8 cellular contexts compared by ENCODE assay signal in genomic region chr6:106510090-106510970, GRCh38.
DNase-seq lines count a peak whose midpoint lies in the region; ATAC-seq and TF ChIP-seq lines count a peak whose summit lies in the region.

No MANE protein-coding gene starts in this region.

- DNase-seq in EL (peak; percentile 51), HAP-1 (ENCODE audit: low spot score in 2 of 2) (peak; percentile 38 to 80), NCI-H146 treated with DMSO at 0.1 percent for 48 hours (lab: John Stamatoyannopoulos, UW; ENCODE audit: unreplicated experiment) (peak; percentile 36), dorsolateral prefrontal cortex (peak in 1 of 10 donors; percentile 49), mesendoderm (peak; percentile 53), putamen (ENCODE audit: low spot score) (no peak)
- peak; percentile 83 for DNase-seq in activated CD4-positive, alpha-beta T cell treated with anti-CD3 and anti-CD28 coated beads for 36 hours
- peak; percentile 47 to 83 for DNase-seq in stimulated activated effector memory CD8-positive, alpha-beta T cell treated with anti-CD3 and anti-CD28 coated beads, Interleukin-12 subunit alpha, Interleukin-12 subunit beta, amount 100 ng/mL, for 72 hours (ENCODE audit: low spot score in 2 of 2)

- peak overlapping the region; percentile 75 for H3K27ac Mint-ChIP-seq in activated CD4-positive, alpha-beta T cell treated with anti-CD3 and anti-CD28 coated beads for 36 hours
- H3K27ac Mint-ChIP-seq in stimulated activated effector memory CD8-positive, alpha-beta T cell treated with anti-CD3 and anti-CD28 coated beads, Interleukin-12 subunit alpha, Interleukin-12 subunit beta, amount 100 ng/mL, for 72 hours = peak overlapping the region; percentile 87

- TF ChIP-seq CTCF in dorsolateral prefrontal cortex (IDR thresholded peaks at IDR 0.05 in 54 of 56, conservative IDR thresholded peaks at IDR 0.05 in 2 of 56; ENCODE audit: low read depth in 1 of 56, partially characterized antibody in 56 of 56) = no peak

- H2AK5ac ChIP-seq in mesendoderm (ENCODE audit: low read length) = no peak overlapping the region

- peak overlapping the region; percentile 87 for H3K4me3 Mint-ChIP-seq in activated CD4-positive, alpha-beta T cell treated with anti-CD3 and anti-CD28 coated beads for 36 hours
- H3K4me3 Mint-ChIP-seq in stimulated activated effector memory CD8-positive, alpha-beta T cell treated with anti-CD3 and anti-CD28 coated beads, Interleukin-12 subunit alpha, Interleukin-12 subunit beta, amount 100 ng/mL, for 72 hours = peak overlapping the region; percentile 76

- POLR2A ChIA-PET in activated CD4-positive, alpha-beta T cell treated with anti-CD3 and anti-CD28 coated beads for 36 hours (lab: Charles Lee) = interaction anchor here (3.1 kb wide), 1 partner anchor 10 kb away, joined by 29 read pairs; no protein-coding TSS in a partner anchor

- H3K4me1 Mint-ChIP-seq in activated CD4-positive, alpha-beta T cell treated with anti-CD3 and anti-CD28 coated beads for 36 hours = peaks cover 36% of the 10 kb centered on the region
- peaks cover 30% of the 10 kb centered on the region for H3K4me1 Mint-ChIP-seq in stimulated activated effector memory CD8-positive, alpha-beta T cell treated with anti-CD3 and anti-CD28 coated beads, Interleukin-12 subunit alpha, Interleukin-12 subunit beta, amount 100 ng/mL, for 72 hours

- H3K9ac ChIP-seq in mesendoderm (ENCODE audit: low read length) = peak overlapping the region; percentile 51

- H2BK5ac ChIP-seq in mesendoderm (ENCODE audit: low read length) = no peak overlapping the region

- H3K36me3 ChIP-seq in HAP-1 (replicated peaks) (no peaks in the 10 kb centered on the region), mesendoderm (ENCODE audit: control insufficient read depth, insufficient read depth, low read length) (no peaks in the 10 kb centered on the region)

- no peak overlapping the region for H4K8ac ChIP-seq in mesendoderm (ENCODE audit: low read depth, low read length)

- peak; percentile 57 for ATAC-seq in activated CD4-positive, alpha-beta T cell treated with anti-CD3 and anti-CD28 coated beads for 36 hours
- ATAC-seq in stimulated activated effector memory CD8-positive, alpha-beta T cell treated with anti-CD3 and anti-CD28 coated beads, Interleukin-12 subunit alpha, Interleukin-12 subunit beta, amount 100 ng/mL, for 72 hours = peak; percentile 59

- H3K27ac ChIP-seq in dorsolateral prefrontal cortex (no peak overlapping the region), mesendoderm (ENCODE audit: low read depth, low read length) (no peak overlapping the region)

- H3K18ac ChIP-seq in mesendoderm (ENCODE audit: low read length) = no peak overlapping the region

- H3K79me1 ChIP-seq in mesendoderm (ENCODE audit: low read length) = no peaks in the 10 kb centered on the region

- H2BK15ac ChIP-seq in mesendoderm (replicated peaks; ENCODE audit: low read depth) = no peak overlapping the region

- no peak overlapping the region for H2BK120ac ChIP-seq in mesendoderm (ENCODE audit: low read depth, low read length)

- peaks cover 5% of the 10 kb centered on the region for H3K27me3 Mint-ChIP-seq in activated CD4-positive, alpha-beta T cell treated with anti-CD3 and anti-CD28 coated beads for 36 hours

- no CpG with 5 or more reads among the region's 56 CpGs for WGBS in mesendoderm (ENCODE audit: extremely low coverage, insufficient coverage, low lambda C conversion rate)

- no peaks in the 10 kb centered on the region for H3K9me3 ChIP-seq in HAP-1

- peak overlapping the region; percentile 53 for H3K4me2 ChIP-seq in mesendoderm (ENCODE audit: low read length)

- peak overlapping the region; percentile 32 for H3K23ac ChIP-seq in mesendoderm (ENCODE audit: low read length)

- H3K4ac ChIP-seq in mesendoderm (ENCODE audit: low read depth, low read length) = no peak overlapping the region

- no peak overlapping the region for H4K5ac ChIP-seq in mesendoderm (ENCODE audit: low read length)

- CTCF ChIA-PET in activated CD4-positive, alpha-beta T cell treated with anti-CD3 and anti-CD28 coated beads for 36 hours (lab: Charles Lee) = interaction anchor here (0.7 to 5.9 kb wide), 10 partner anchors 9 to 493 kb away, joined by 3 to 43 read pairs (median 4); no protein-coding TSS in a partner anchor

- intact Hi-C loops in activated CD4-positive, alpha-beta T cell treated with anti-CD3 and anti-CD28 coated beads for 36 hours (cut with DNase I, micrococcal nuclease) = loop anchor here (2.0 to 10.0 kb wide), 8 partner anchors 34 to 1784 kb away; partner anchors contain the start of genes ATG5 (in 2 of the 2), AFG1L (in 1 of the 2), QRSL1 (in 1 of the 2) and RTN4IP1 (in 1 of the 2)
- intact Hi-C loops in dorsolateral prefrontal cortex (cut with DNase I) = no loop called here

- peaks cover 22% of the 10 kb centered on the region for H3K27me3 ChIP-seq in HAP-1 (ENCODE audit: low read depth)
- H3K27me3 ChIP-seq in dorsolateral prefrontal cortex = peaks cover 7 to 90% (median 59%) of the 10 kb centered on the region in 45 donors
- peaks cover 28% of the 10 kb centered on the region for H3K27me3 ChIP-seq in mesendoderm (ENCODE audit: insufficient read depth, low read length, poor library complexity)

- H3K56ac ChIP-seq in mesendoderm (ENCODE audit: low read length) = peak overlapping the region; percentile 81

- H3K4me3 ChIP-seq in HAP-1 (peak overlapping the region; percentile 35), dorsolateral prefrontal cortex (peak overlapping the region in 58 of 59 donors; percentile 8 to 83 (median 54)), mesendoderm (ENCODE audit: low read length) (peak overlapping the region; percentile 41)

- H3K4me1 ChIP-seq in HAP-1 = peaks cover 13% of the 10 kb centered on the region
- no peaks in the 10 kb centered on the region for H3K4me1 ChIP-seq in mesendoderm (ENCODE audit: control insufficient read depth, low read depth, low read length)

- in situ Hi-C loops in HAP-1 (cut with MboI; ENCODE audit: low sequenced_read_pairs) = no loop called here

- H3K36me3 Mint-ChIP-seq in activated CD4-positive, alpha-beta T cell treated with anti-CD3 and anti-CD28 coated beads for 36 hours (ENCODE audit: low read depth) = peaks cover 2% of the 10 kb centered on the region
- peaks cover 6% of the 10 kb centered on the region for H3K36me3 Mint-ChIP-seq in stimulated activated effector memory CD8-positive, alpha-beta T cell treated with anti-CD3 and anti-CD28 coated beads, Interleukin-12 subunit alpha, Interleukin-12 subunit beta, amount 100 ng/mL, for 72 hours

- H3K79me2 ChIP-seq in mesendoderm (ENCODE audit: control insufficient read depth, insufficient read depth, low read length) = no peaks in the 10 kb centered on the region

- no peaks in the 10 kb centered on the region for H3K9me3 Mint-ChIP-seq in activated CD4-positive, alpha-beta T cell treated with anti-CD3 and anti-CD28 coated beads for 36 hours (ENCODE audit: low read depth)
- H3K9me3 Mint-ChIP-seq in stimulated activated effector memory CD8-positive, alpha-beta T cell treated with anti-CD3 and anti-CD28 coated beads, Interleukin-12 subunit alpha, Interleukin-12 subunit beta, amount 100 ng/mL, for 72 hours = no peaks in the 10 kb centered on the region

Comparison
In these comparisons a context has a peak if more than half of its experiments do, and no peak if none do; other contexts are left out.
1. intact Hi-C loops: an anchor here in activated CD4-positive, alpha-beta T cell treated with anti-CD3 and anti-CD28 coated beads for 36 hours (2.0 to 10.0 kb wide); none called in dorsolateral prefrontal cortex.